18 cellular contexts compared by ENCODE assay signal in the genomic region with DNA sequence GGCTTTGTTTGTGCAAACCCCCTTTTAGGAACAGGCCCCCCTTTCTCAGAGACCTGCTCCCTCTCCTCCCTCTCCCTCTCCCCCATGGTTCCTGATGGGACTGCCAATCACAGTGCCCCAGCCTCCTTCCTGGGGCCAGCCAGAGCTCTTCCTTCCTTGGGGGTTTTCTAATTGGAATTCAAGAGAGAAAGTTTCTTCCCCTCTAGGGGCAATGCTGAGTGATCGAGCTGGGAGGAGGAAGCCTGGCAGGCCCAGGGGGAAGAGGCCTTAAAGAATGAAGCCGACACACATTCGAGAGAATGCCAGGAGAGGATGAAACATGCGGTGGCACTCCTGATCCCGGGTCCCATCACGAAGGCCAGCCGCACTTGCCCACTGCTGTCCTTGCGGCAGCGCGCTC. TPM values are rescaled to one million over a fixed set of nuclear protein-coding genes. Genes with fewer than 3 reads are reported as not detected.
"Had no signal": no experiment of that assay in that cellular context is flagged by ENCODE, and none has a peak within 500 bp of the region (broad histone marks: within the 10 kb centered on the region; RNA-seq: fewer than 3 reads in every experiment).

No MANE protein-coding gene starts in this region.

- H3K9me3 ChIP-seq: heart left ventricle, neutrophil, ovary, right atrium auricular region had no signal

- H3K36me3 Mint-ChIP-seq: naive thymus-derived CD4-positive, alpha-beta T cell had no signal

- H3K36me3 ChIP-seq: heart left ventricle, neutrophil, ovary, right atrium auricular region had no signal

- H3K27ac Mint-ChIP-seq: naive thymus-derived CD4-positive, alpha-beta T cell; nephron progenitor cell had no signal

- H3K9me3 Mint-ChIP-seq: nephron progenitor cell had no signal

- DNase-seq: effector CD8-positive, alpha-beta T cell; hippocampal formation; kidney; left cardiac atrium; left ventricle myocardium superior; naive thymus-derived CD4-positive, alpha-beta T cell; nephron progenitor cell; ovary; small intestine; stimulated activated CD4-positive, alpha-beta T cell treated with anti-CD3 and anti-CD28 coated beads, Interleukin-2, amount 100 ng/mL, for 48 hours; stimulated activated naive CD4-positive, alpha-beta T cell treated with Interleukin-2 at 50 U/mL for 16 hours; trophoblast cell had no signal

- H3K4me3 ChIP-seq: coronary artery, heart left ventricle, lung, ovary, right atrium auricular region had no signal

- H3K27me3 ChIP-seq: ovary, right atrium auricular region had no signal

- H3K4me1 Mint-ChIP-seq: naive thymus-derived CD4-positive, alpha-beta T cell; nephron progenitor cell had no signal

- H3K27ac ChIP-seq: coronary artery, heart left ventricle, neutrophil, ovary, right atrium auricular region had no signal

- ATAC-seq: esophagus mucosa; heart left ventricle; left cardiac atrium; left ventricle myocardium superior; naive thymus-derived CD4-positive, alpha-beta T cell had no signal

- H3K4me3 Mint-ChIP-seq: naive thymus-derived CD4-positive, alpha-beta T cell; nephron progenitor cell had no signal

- H3K4me1 ChIP-seq: heart left ventricle, right atrium auricular region had no signal

RNA-seq across cellular contexts. Expression of gene ADGRB2, which starts 39.0 kb away (rescaled TPM):
- polyA plus RNA-seq: naive thymus-derived CD4-positive, alpha-beta T cell had no signal
